1 cellular context compared by ENCODE assay signal in genomic region chr5:68080282-68081050, GRCh38.
TF ChIP-seq lines count a peak whose summit lies in the region.

No MANE protein-coding gene starts in this region.

TF ChIP-seq in HepG2, 621 proteins besides CTCF, POLR2A, EP300 and RAD21 (continued from another document and continues in another):
- TF ChIP-seq NFAT5 (CRISPR knock-in tag; IDR thresholded peaks at IDR 0.05) (no peak), ESRRA (CRISPR knock-in tag; IDR thresholded peaks at IDR 0.05; ENCODE audit: low read depth) (peak; percentile 34; the same call in 1 of the 2 replicates), SOX5 (CRISPR knock-in tag; IDR thresholded peaks at IDR 0.05; ENCODE audit: borderline replicate concordance) (peak; percentile 84), ZNF557 (CRISPR knock-in tag; IDR thresholded peaks at IDR 0.05) (no peak), MEIS2 (CRISPR knock-in tag; IDR thresholded peaks at IDR 0.05) (no peak), THAP9 (CRISPR knock-in tag; IDR thresholded peaks at IDR 0.05; ENCODE audit: borderline replicate concordance) (no peak), EEA1 (CRISPR knock-in tag; IDR thresholded peaks at IDR 0.05; ENCODE audit: borderline replicate concordance) (no peak), ZNF180 (CRISPR knock-in tag; IDR thresholded peaks at IDR 0.05; ENCODE audit: borderline replicate concordance, low read depth) (no peak), CBX1 (IDR thresholded peaks at IDR 0.05; ENCODE audit: low read depth) (no peak), SNAPC2 (CRISPR knock-in tag; IDR thresholded peaks at IDR 0.05) (no peak), SRY (CRISPR knock-in tag; IDR thresholded peaks at IDR 0.05) (no peak), BCLAF1 (IDR thresholded peaks at IDR 0.05) (no peak), ARID3A (IDR thresholded peaks at IDR 0.05; ENCODE audit: low read depth, low read length) (peak; percentile 59), ZNF20 (CRISPR knock-in tag; IDR thresholded peaks at IDR 0.05) (no peak), SAP130 (CRISPR knock-in tag; IDR thresholded peaks at IDR 0.05; ENCODE audit: low read depth) (peak; percentile 53; the same call in 1 of the 2 replicates), HCFC1 (IDR thresholded peaks at IDR 0.05; ENCODE audit: low read depth, low read length) (no peak), KLF6 (CRISPR knock-in tag; IDR thresholded peaks at IDR 0.05) (0 out of 2 replicates have a peak, but pooled peaks have one; percentile 36), FOXA1 (IDR thresholded peaks at IDR 0.05) (no peak), FOXA1 (CRISPR knock-in tag; IDR thresholded peaks at IDR 0.05) (peak; percentile 55), FOXK2 (IDR thresholded peaks at IDR 0.05) (0 out of 2 replicates have a peak, but pooled peaks have one; percentile 9), WIZ (CRISPR knock-in tag; IDR thresholded peaks at IDR 0.05) (no peak), YEATS2 (CRISPR knock-in tag; IDR thresholded peaks at IDR 0.05; ENCODE audit: borderline replicate concordance) (no peak), ZMYM2 (CRISPR knock-in tag; IDR thresholded peaks at IDR 0.05) (peak; percentile 71; the same call in 1 of the 2 replicates), ZNF772 (CRISPR knock-in tag; IDR thresholded peaks at IDR 0.05) (no peak), TRIM24 (CRISPR knock-in tag; IDR thresholded peaks at IDR 0.05) (peak; percentile 84), REXO4 (CRISPR knock-in tag; IDR thresholded peaks at IDR 0.05; ENCODE audit: borderline replicate concordance) (no peak), PHF20 (CRISPR knock-in tag; IDR thresholded peaks at IDR 0.05) (no peak; the same call in 1 of the 2 replicates)
- TF ChIP-seq, protein P1, sequence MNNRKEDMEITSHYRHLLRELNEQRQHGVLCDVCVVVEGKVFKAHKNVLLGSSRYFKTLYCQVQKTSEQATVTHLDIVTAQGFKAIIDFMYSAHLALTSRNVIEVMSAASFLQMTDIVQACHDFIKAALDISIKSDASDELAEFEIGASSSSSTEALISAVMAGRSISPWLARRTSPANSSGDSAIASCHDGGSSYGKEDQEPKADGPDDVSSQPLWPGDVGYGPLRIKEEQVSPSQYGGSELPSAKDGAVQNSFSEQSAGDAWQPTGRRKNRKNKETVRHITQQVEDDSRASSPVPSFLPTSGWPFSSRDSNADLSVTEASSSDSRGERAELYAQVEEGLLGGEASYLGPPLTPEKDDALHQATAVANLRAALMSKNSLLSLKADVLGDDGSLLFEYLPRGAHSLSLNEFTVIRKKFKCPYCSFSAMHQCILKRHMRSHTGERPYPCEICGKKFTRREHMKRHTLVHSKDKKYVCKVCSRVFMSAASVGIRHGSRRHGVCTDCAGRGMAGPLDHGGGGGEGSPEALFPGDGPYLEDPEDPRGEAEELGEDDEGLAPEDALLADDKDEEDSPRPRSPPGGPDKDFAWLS (CRISPR knock-in tag; IDR thresholded peaks at IDR 0.05; ENCODE audit: borderline replicate concordance): no peak
- TF ChIP-seq, protein P2, sequence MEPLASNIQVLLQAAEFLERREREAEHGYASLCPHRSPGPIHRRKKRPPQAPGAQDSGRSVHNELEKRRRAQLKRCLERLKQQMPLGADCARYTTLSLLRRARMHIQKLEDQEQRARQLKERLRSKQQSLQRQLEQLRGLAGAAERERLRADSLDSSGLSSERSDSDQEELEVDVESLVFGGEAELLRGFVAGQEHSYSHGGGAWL (CRISPR knock-in tag; IDR thresholded peaks at IDR 0.05): no peak
- TF ChIP-seq, protein P3, sequence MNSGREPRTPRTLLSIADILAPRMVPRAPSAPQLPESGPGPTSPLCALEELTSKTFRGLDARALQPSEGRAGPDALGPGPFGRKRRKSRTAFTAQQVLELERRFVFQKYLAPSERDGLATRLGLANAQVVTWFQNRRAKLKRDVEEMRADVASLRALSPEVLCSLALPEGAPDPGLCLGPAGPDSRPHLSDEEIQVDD (CRISPR knock-in tag; IDR thresholded peaks at IDR 0.05; ENCODE audit: borderline replicate concordance): no peak
- TF ChIP-seq, protein P4, sequence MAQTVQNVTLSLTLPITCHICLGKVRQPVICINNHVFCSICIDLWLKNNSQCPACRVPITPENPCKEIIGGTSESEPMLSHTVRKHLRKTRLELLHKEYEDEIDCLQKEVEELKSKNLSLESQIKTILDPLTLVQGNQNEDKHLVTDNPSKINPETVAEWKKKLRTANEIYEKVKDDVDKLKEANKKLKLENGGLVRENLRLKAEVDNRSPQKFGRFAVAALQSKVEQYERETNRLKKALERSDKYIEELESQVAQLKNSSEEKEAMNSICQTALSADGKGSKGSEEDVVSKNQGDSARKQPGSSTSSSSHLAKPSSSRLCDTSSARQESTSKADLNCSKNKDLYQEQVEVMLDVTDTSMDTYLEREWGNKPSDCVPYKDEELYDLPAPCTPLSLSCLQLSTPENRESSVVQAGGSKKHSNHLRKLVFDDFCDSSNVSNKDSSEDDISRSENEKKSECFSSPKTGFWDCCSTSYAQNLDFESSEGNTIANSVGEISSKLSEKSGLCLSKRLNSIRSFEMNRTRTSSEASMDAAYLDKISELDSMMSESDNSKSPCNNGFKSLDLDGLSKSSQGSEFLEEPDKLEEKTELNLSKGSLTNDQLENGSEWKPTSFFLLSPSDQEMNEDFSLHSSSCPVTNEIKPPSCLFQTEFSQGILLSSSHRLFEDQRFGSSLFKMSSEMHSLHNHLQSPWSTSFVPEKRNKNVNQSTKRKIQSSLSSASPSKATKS (CRISPR knock-in tag; IDR thresholded peaks at IDR 0.05): no peak
